1 cellular context compared by ENCODE assay signal in the genomic region with DNA sequence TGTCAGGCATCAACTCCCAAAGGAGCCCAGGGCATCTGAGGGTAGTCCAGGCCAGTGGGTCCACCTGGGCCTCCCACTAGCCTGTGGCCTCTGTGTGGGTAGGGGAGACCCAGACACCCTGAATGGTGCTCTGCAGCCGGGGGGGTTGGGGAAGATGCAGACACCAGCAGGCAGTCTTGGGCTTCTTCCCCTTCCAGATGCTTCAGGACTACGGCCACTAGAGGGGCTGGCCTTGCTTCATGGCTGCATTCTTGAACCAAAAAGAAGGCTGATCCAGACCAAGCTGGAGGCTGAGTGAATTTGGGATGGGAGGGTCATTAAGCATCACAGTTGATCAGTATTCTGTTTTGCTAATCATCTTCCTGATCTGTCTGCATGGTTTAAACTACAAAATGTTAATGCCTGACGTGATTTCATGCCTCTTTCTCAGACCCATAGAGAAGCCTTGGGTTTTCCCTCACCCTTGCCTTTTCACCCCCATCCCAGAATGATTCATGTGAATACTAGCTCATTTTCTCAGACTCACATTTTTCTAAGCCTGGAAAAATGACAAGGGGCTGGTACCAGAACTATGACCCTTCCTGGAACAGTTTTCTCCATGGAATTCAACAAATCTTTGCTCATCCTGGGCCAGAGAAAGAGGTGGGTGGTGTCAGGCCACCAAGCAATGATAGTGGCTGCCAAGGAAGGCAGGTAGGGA.
TF ChIP-seq lines count a peak whose summit lies in the region.

No MANE protein-coding gene starts in this region.

TF ChIP-seq in IMR-90, 13 proteins besides CTCF, POLR2A, EP300 and RAD21:
- TF ChIP-seq MAZ (IDR thresholded peaks at IDR 0.05; ENCODE audit: borderline replicate concordance, low read depth, low read length) (no peak), CEBPB (IDR thresholded peaks at IDR 0.05; ENCODE audit: low read depth, low read length) (no peak), MAFK (IDR thresholded peaks at IDR 0.05; ENCODE audit: low read depth, low read length) (no peak), RFX5 (IDR thresholded peaks at IDR 0.05; ENCODE audit: low read depth, low read length) (no peak), RCOR1 (IDR thresholded peaks at IDR 0.05; ENCODE audit: insufficient replicate concordance, low read length) (no peak)
- TF ChIP-seq, protein P1, sequence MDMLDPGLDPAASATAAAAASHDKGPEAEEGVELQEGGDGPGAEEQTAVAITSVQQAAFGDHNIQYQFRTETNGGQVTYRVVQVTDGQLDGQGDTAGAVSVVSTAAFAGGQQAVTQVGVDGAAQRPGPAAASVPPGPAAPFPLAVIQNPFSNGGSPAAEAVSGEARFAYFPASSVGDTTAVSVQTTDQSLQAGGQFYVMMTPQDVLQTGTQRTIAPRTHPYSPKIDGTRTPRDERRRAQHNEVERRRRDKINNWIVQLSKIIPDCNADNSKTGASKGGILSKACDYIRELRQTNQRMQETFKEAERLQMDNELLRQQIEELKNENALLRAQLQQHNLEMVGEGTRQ (IDR thresholded peaks at IDR 0.05; ENCODE audit: low read depth, low read length) = no peak
